Comparison of ENCODE assay signal across 1 cellular context in genomic region chr3:57983734-57984518, GRCh38.
TF ChIP-seq lines count a peak whose summit lies in the region.

No MANE protein-coding gene starts in this region.

TF ChIP-seq in K562, 482 proteins besides CTCF, POLR2A, EP300 and RAD21 (continued from another document and continues in another):
- no peak for TF ChIP-seq RERE (CRISPR knock-in tag; IDR thresholded peaks at IDR 0.05; ENCODE audit: borderline replicate concordance)
- TF ChIP-seq CHCHD3 (CRISPR knock-in tag; IDR thresholded peaks at IDR 0.05): no peak
- no peak for TF ChIP-seq HINFP (tag; conservative IDR thresholded peaks at IDR 0.05; ENCODE audit: low read depth)
- TF ChIP-seq POU5F1 (IDR thresholded peaks at IDR 0.05; ENCODE audit: borderline replicate concordance, low read depth, low read length, partially characterized antibody): no peak
- no peak for TF ChIP-seq ZNF707 (CRISPR knock-in tag; conservative IDR thresholded peaks at IDR 0.05)
- TF ChIP-seq E4F1 (CRISPR knock-in tag; IDR thresholded peaks at IDR 0.05; ENCODE audit: borderline replicate concordance): no peak
- no peak for TF ChIP-seq ZBTB7A (IDR thresholded peaks at IDR 0.05; ENCODE audit: borderline replicate concordance, control insufficient read depth, low read depth, low read length)
- TF ChIP-seq OTX1 (CRISPR knock-in tag; IDR thresholded peaks at IDR 0.05): no peak
- no peak for TF ChIP-seq HOMEZ (CRISPR knock-in tag; IDR thresholded peaks at IDR 0.05)
- no peak for TF ChIP-seq ATF2 (CRISPR knock-in tag; IDR thresholded peaks at IDR 0.05)
- TF ChIP-seq L3MBTL2 (IDR thresholded peaks at IDR 0.05): peak; percentile 61
- no peak for TF ChIP-seq HMBOX1 (IDR thresholded peaks at IDR 0.05)
- TF ChIP-seq ARID3B (CRISPR knock-in tag; IDR thresholded peaks at IDR 0.05; ENCODE audit: borderline replicate concordance): no peak
- TF ChIP-seq ZNF316 (IDR thresholded peaks at IDR 0.05): peak; percentile 78
- no peak for TF ChIP-seq SIX5 (IDR thresholded peaks at IDR 0.05; ENCODE audit: borderline replicate concordance in 1 of 2, insufficient read depth in 1 of 2, low read depth in 1 of 2, low read length in 2 of 2)
- TF ChIP-seq ZNF407 (IDR thresholded peaks at IDR 0.05; ENCODE audit: low read depth): no peak
- TF ChIP-seq CGGBP1 (CRISPR knock-in tag; IDR thresholded peaks at IDR 0.05): no peak
- TF ChIP-seq ZBED1 (IDR thresholded peaks at IDR 0.05): no peak
- TF ChIP-seq TBP (optimal IDR thresholded peaks at IDR 0.05; ENCODE audit: low read depth, low read length): no peak
- TF ChIP-seq E2F5 (CRISPR knock-in tag; IDR thresholded peaks at IDR 0.05): no peak
- no peak for TF ChIP-seq TFE3 (CRISPR knock-in tag; IDR thresholded peaks at IDR 0.05)
- no peak for TF ChIP-seq ZNF444 (CRISPR knock-in tag; IDR thresholded peaks at IDR 0.05)
